15 cellular contexts compared by ENCODE assay signal in the genomic region with DNA sequence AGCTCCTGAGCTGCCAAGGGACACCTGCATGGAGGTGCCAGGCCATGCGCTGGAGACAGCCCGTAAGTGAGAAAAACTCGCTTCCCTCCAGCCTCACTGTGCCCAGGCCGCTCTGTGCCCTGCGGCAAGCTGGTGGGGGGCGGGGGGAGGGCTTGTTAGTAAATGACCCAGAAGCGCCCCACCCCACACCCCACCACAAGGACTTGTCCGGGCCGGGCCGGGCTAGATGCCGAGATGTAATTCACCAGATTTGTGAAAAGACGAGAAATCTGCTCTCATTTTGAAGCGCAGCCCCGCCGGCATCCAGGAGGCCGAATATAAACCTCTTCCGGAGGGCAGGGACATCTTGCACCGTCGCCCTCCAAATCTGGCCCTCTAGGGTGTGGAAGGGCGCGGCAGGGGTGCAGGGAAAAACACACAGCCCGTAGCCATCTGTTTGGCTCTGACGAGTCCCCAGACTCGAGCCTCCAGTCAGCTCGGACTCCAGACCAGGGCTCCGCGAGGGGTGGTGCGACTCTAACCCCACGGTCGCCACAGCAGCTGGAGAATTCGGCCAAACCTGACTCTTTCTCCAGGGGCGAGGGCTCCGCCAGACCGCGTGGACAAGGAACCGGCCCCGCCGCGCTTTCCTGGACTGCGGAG. TPM values are rescaled to one million over a fixed set of nuclear protein-coding genes. Genes with fewer than 3 reads are reported as not detected.
DNase-seq lines count a peak whose midpoint lies in the region; ATAC-seq and TF ChIP-seq lines count a peak whose summit lies in the region.
"Had no signal": no experiment of that assay in that cellular context is flagged by ENCODE, and none has a peak within 500 bp of the region (broad histone marks: within the 10 kb centered on the region; RNA-seq: fewer than 3 reads in every experiment).

No MANE protein-coding gene starts in this region.

- H3K36me3 ChIP-seq in GM23248 (ENCODE audit: low read depth), result no peaks in the 10 kb centered on the region
- H3K36me3 ChIP-seq in neural progenitor cell, result no peaks in the 10 kb centered on the region
- no peaks in the 10 kb centered on the region for H3K36me3 ChIP-seq in esophagus muscularis mucosa
- no peaks in the 10 kb centered on the region for H3K36me3 ChIP-seq in tibial nerve
- H3K36me3 ChIP-seq: BLaER1 treated with 17β-estradiol and CSF1 and Interleukin-3, amounts not matched to agents 10 nM and 100 nM; Peyer's patch had no signal

- 5 to 8% methylated on average over 40 of the region's 40 CpGs for WGBS in GM23248 (ENCODE audit: low coverage in 1 of 2, low lambda C conversion rate in 2 of 2, missing lambda C conversion rate in 2 of 2), 2 experiments
- 11% methylated on average over 31 of the region's 40 CpGs for WGBS in esophagus muscularis mucosa
- 5 to 7% methylated on average over 20 to 28 of the region's 40 CpGs for WGBS in tibial nerve, 2 donors

- no peak overlapping the region for H3K27ac Mint-ChIP-seq in WTC11
- no peak overlapping the region for H3K27ac Mint-ChIP-seq in neural progenitor cell

- DNase-seq in AG08396 (ENCODE audit: low spot score) (peak; percentile 17), GM23248 (peak; percentile 22), WTC11 (ENCODE audit: low spot score) (no peak), neural progenitor cell (ENCODE audit: low spot score) (no peak), esophagus muscularis mucosa (ENCODE audit: extremely low spot score) (no peak), tibial nerve (ENCODE audit: low spot score in 2 of 2) (no peak), NCI-H2196 (lab: John Stamatoyannopoulos, UW; ENCODE audit: unreplicated experiment) (no peak)
- DNase-seq: DMS 273 treated with DMSO at 0.1 percent for 48 hours, KBM-7, NCI-H1092, SHP77 had no signal

- H3F3A ChIP-seq in GM23248 (ENCODE audit: insufficient read depth) (no peaks in the 10 kb centered on the region), neural progenitor cell (ENCODE audit: low read depth) (no peaks in the 10 kb centered on the region)

- H3K27me3 ChIP-seq in GM23248 (replicated peaks; ENCODE audit: insufficient read depth) (peaks cover 80% of the 10 kb centered on the region), neural progenitor cell (peaks cover 100% of the 10 kb centered on the region), esophagus muscularis mucosa (peaks cover 7 to 100% (median 67%) of the 10 kb centered on the region in 4 donors), tibial nerve (peaks cover 0 to 99% of the 10 kb centered on the region in 2 donors)

- no peaks in the 10 kb centered on the region for H4K20me1 ChIP-seq in GM23248 (ENCODE audit: insufficient read depth)
- H4K20me1 ChIP-seq in neural progenitor cell (ENCODE audit: low read depth), result peaks cover 50% of the 10 kb centered on the region

- H2AFZ ChIP-seq in GM23248 (0 out of 2 replicates have a peak overlapping the region, but pooled peaks have one; percentile 31), neural progenitor cell (replicated peaks) (peak overlapping the region; percentile 63)

- POLR2A ChIA-PET in WTC11 (lab: Charles Lee), result no interaction called here

- TF ChIP-seq EP300 in esophagus muscularis mucosa (IDR thresholded peaks at IDR 0.05) (no peak), tibial nerve (IDR thresholded peaks at IDR 0.05) (no peak)

- H3K9me3 ChIP-seq in GM23248 (ENCODE audit: low read depth), result no peaks in the 10 kb centered on the region
- no peaks in the 10 kb centered on the region for H3K9me3 ChIP-seq in neural progenitor cell (ENCODE audit: low read depth)
- peaks cover 0 to 11% (median 8%) of the 10 kb centered on the region in 4 donors for H3K9me3 ChIP-seq in esophagus muscularis mucosa
- H3K9me3 ChIP-seq in tibial nerve, result peaks cover 0 to 13% (median 0%) of the 10 kb centered on the region in 4 donors
- H3K9me3 ChIP-seq: Peyer's patch had no signal

- TF ChIP-seq POLR2A in esophagus muscularis mucosa (IDR thresholded peaks at IDR 0.05; ENCODE audit: low read depth) (no peak), tibial nerve (IDR thresholded peaks at IDR 0.05) (no peak)

- no peaks in the 10 kb centered on the region for H3K79me2 ChIP-seq in GM23248 (ENCODE audit: insufficient read depth)
- H3K79me2 ChIP-seq in neural progenitor cell (ENCODE audit: low read depth), result no peaks in the 10 kb centered on the region

- H3K4me3 ChIP-seq in GM23248, result no peak overlapping the region
- H3K4me3 ChIP-seq in neural progenitor cell, result no peak overlapping the region
- H3K4me3 ChIP-seq in esophagus muscularis mucosa, result no peak overlapping the region
- no peak overlapping the region for H3K4me3 ChIP-seq in tibial nerve
- H3K4me3 ChIP-seq: BLaER1 treated with 17β-estradiol and CSF1 and Interleukin-3, amounts not matched to agents 10 nM and 100 nM; Peyer's patch had no signal

- H3K4me2 ChIP-seq in GM23248 (ENCODE audit: unreplicated experiment), result no peak overlapping the region
- no peak overlapping the region for H3K4me2 ChIP-seq in neural progenitor cell
- H3K4me2 ChIP-seq: BLaER1 treated with 17β-estradiol and CSF1 and Interleukin-3, amounts not matched to agents 10 nM and 100 nM had no signal

- intact Hi-C loops in esophagus muscularis mucosa (cut with DNase I), result no loop called here

- no peaks in the 10 kb centered on the region for H3K9me2 ChIP-seq in GM23248 (ENCODE audit: insufficient read depth)

- CTCF ChIA-PET in WTC11 (lab: Charles Lee), result interaction anchor here (0.7 to 11.8 kb wide), 17 partner anchors 9 to 471 kb away, joined by 3 to 509 read pairs (median 3); no protein-coding TSS in a partner anchor

- H3K27ac ChIP-seq in GM23248 (no peak overlapping the region), neural progenitor cell (no peak overlapping the region), esophagus muscularis mucosa (replicated peaks in 1 of 4) (no peak overlapping the region), tibial nerve (no peak overlapping the region)
- H3K27ac ChIP-seq: BLaER1 treated with 17β-estradiol and CSF1 and Interleukin-3, amounts not matched to agents 10 nM and 100 nM; Peyer's patch had no signal

- H3K4me1 ChIP-seq in GM23248 (ENCODE audit: insufficient read depth), result no peaks in the 10 kb centered on the region
- H3K4me1 ChIP-seq in neural progenitor cell, result peaks cover 6% of the 10 kb centered on the region
- H3K4me1 ChIP-seq in esophagus muscularis mucosa, result peaks cover 7 to 30% (median 21%) of the 10 kb centered on the region in 4 donors
- peaks cover 0 to 22% (median 3%) of the 10 kb centered on the region in 4 donors for H3K4me1 ChIP-seq in tibial nerve
- H3K4me1 ChIP-seq: Peyer's patch had no signal

- ATAC-seq in WTC11, result no peak
- ATAC-seq in HG02870 (IDR thresholded peaks at IDR 0.05; ENCODE audit: unreplicated experiment), result no peak
- ATAC-seq: HCT116 had no signal

- 0 out of 2 replicates have a peak overlapping the region, but pooled peaks have one; percentile 6 for H3K4me3 Mint-ChIP-seq in WTC11
- no peak overlapping the region for H3K4me3 Mint-ChIP-seq in neural progenitor cell

- peaks cover 100% of the 10 kb centered on the region for H3K27me3 Mint-ChIP-seq in WTC11 (ENCODE audit: low read depth)
- H3K27me3 Mint-ChIP-seq in neural progenitor cell (ENCODE audit: insufficient read depth, low read depth), result peaks cover 95% of the 10 kb centered on the region

- TF ChIP-seq CTCF in WTC11 (IDR thresholded peaks at IDR 0.05) (no peak), neural progenitor cell (IDR thresholded peaks at IDR 0.05) (no peak), esophagus muscularis mucosa (IDR thresholded peaks at IDR 0.05) (no peak), tibial nerve (IDR thresholded peaks at IDR 0.05) (no peak)

- no peaks in the 10 kb centered on the region for H3K36me3 Mint-ChIP-seq in WTC11
- no peaks in the 10 kb centered on the region for H3K36me3 Mint-ChIP-seq in neural progenitor cell

- no peak overlapping the region for H3K9ac ChIP-seq in GM23248
- H3K9ac ChIP-seq in neural progenitor cell, result no peak overlapping the region
- H3K9ac ChIP-seq: BLaER1 treated with 17β-estradiol and CSF1 and Interleukin-3, amounts not matched to agents 10 nM and 100 nM had no signal

- in situ Hi-C loops in GM23248 (cut with MboI), result no loop called here

- H3K9me3 Mint-ChIP-seq in WTC11 (peaks cover 9% of the 10 kb centered on the region; the same call in 1 of the 2 replicates), neural progenitor cell (peaks cover 8% of the 10 kb centered on the region)

- H3K4me1 Mint-ChIP-seq in WTC11, result peaks cover 16% of the 10 kb centered on the region
- peaks cover 7% of the 10 kb centered on the region for H3K4me1 Mint-ChIP-seq in neural progenitor cell

TF ChIP-seq in WTC11, 78 proteins besides CTCF, POLR2A, EP300 and RAD21 (continues in another document):
- TF ChIP-seq ZBTB21 (CRISPR knock-in tag; IDR thresholded peaks at IDR 0.05; ENCODE audit: borderline replicate concordance), result no peak
- no peak for TF ChIP-seq NFATC4 (CRISPR knock-in tag; IDR thresholded peaks at IDR 0.05)
- TF ChIP-seq, protein P1, sequence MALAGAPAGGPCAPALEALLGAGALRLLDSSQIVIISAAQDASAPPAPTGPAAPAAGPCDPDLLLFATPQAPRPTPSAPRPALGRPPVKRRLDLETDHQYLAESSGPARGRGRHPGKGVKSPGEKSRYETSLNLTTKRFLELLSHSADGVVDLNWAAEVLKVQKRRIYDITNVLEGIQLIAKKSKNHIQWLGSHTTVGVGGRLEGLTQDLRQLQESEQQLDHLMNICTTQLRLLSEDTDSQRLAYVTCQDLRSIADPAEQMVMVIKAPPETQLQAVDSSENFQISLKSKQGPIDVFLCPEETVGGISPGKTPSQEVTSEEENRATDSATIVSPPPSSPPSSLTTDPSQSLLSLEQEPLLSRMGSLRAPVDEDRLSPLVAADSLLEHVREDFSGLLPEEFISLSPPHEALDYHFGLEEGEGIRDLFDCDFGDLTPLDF (CRISPR knock-in tag; IDR thresholded peaks at IDR 0.05), result no peak
- TF ChIP-seq TEAD4 (CRISPR knock-in tag; IDR thresholded peaks at IDR 0.05), result no peak
- no peak for TF ChIP-seq ELF4 (CRISPR knock-in tag; IDR thresholded peaks at IDR 0.05; ENCODE audit: low read depth)
- 0 out of 2 replicates have a peak, but pooled peaks have one; percentile 22 for TF ChIP-seq ETV6 (CRISPR knock-in tag; IDR thresholded peaks at IDR 0.05)
- no peak for TF ChIP-seq ZNF671 (CRISPR knock-in tag; IDR thresholded peaks at IDR 0.05)
- 0 out of 2 replicates have a peak, but pooled peaks have one; percentile 5 for TF ChIP-seq FOXP1 (CRISPR knock-in tag; IDR thresholded peaks at IDR 0.05; ENCODE audit: borderline replicate concordance)
- TF ChIP-seq ZNF232 (CRISPR knock-in tag; IDR thresholded peaks at IDR 0.05), result no peak
- no peak for TF ChIP-seq RELA (CRISPR knock-in tag; IDR thresholded peaks at IDR 0.05; ENCODE audit: borderline replicate concordance)
- no peak for TF ChIP-seq FOXJ3 (CRISPR knock-in tag; IDR thresholded peaks at IDR 0.05; ENCODE audit: borderline replicate concordance)

RNA-seq across cellular contexts. Expression of a gene that starts 14.8 kb away (rescaled TPM):
- total RNA-seq in GM23248 (2014; rRNA removed; shearing (Covaris generic)), result not detected in 2 replicates
- not detected in 2 replicates for polyA plus RNA-seq in GM23248 (2016; fragmentation: Nextera tagmentation; extraction: Ambion mirVana)
- total RNA-seq in WTC11 (2021) (2.1 to 4.6 TPM (median 2.3 TPM) in 3 replicates), neural progenitor cell (ENCODE audit: low replicate concordance) (not detected in 2 replicates), esophagus muscularis mucosa (not detected), tibial nerve (not detected)

Comparison
In these comparisons a context has a peak if more than half of its experiments do, and no peak if none do; other contexts are left out.
1. DNase-seq: peak in AG08396 (single experiment) and GM23248 (single experiment); none in WTC11 (single experiment), neural progenitor cell (single experiment), esophagus muscularis mucosa (single experiment), tibial nerve (0 of 2) and NCI-H2196 (single experiment).